ENCODE assay signal across 23 cellular contexts in genomic region chr6:147910254-147910653, GRCh38.
"Had no signal": no experiment of that assay in that cellular context is flagged by ENCODE, and none has a peak within 500 bp of the region (broad histone marks: within the 10 kb centered on the region; RNA-seq: fewer than 3 reads in every experiment).

No MANE protein-coding gene starts in this region.

- ATAC-seq: activated CD8-positive, alpha-beta T cell treated with anti-CD3 and anti-CD28 coated beads for 36 hours; activated T-cell treated with anti-CD3 and anti-CD28 coated beads, Interleukin-2, amount 50 U/mL, for 72 hours; activated T-helper 17 cell treated with anti-CD3 and anti-CD28 coated beads, Interleukin-2, amount 50 U/mL, for 72 hours; Panc1 had no signal

- H3K9me3 ChIP-seq: SJSA1 had no signal

- H3K27me3 ChIP-seq: brain microvascular endothelial cell, SJSA1 had no signal

- DNase-seq: activated CD4-positive, alpha-beta T cell treated with anti-CD3 and anti-CD28 coated beads, Interleukin-2, amount 10 ng/mL, durations not matched to agents 24 days and 14 days; activated CD4-positive, alpha-beta T cell treated with anti-CD3 and anti-CD28 coated beads, Interleukin-2, amount 50 U/mL, for 4 hours; activated CD8-positive, alpha-beta T cell treated with anti-CD3 and anti-CD28 coated beads for 36 hours; activated effector memory CD4-positive, alpha-beta T cell treated with anti-CD3 and anti-CD28 coated beads, Interleukin-2, amount 50 U/mL, for 16 hours; activated naive CD4-positive, alpha-beta T cell; activated naive CD4-positive, alpha-beta T cell treated with anti-CD3 and anti-CD28 coated beads, Interleukin-2, amount 50 U/mL, for 16 hours; activated naive CD8-positive, alpha-beta T cell treated with anti-CD3 and anti-CD28 coated beads for 36 hours; activated T-cell treated with anti-CD3 and anti-CD28 coated beads, Interleukin-2, amount 50 U/mL, for 1 hour; activated T-cell treated with anti-CD3 and anti-CD28 coated beads, Interleukin-2, amount 50 U/mL, for 72 hours; aorta; central memory CD4-positive, alpha-beta T cell; NCI-H1092 treated with DMSO at 0.1 percent for 48 hours; NCI-H1417 treated with DMSO at 0.1 percent for 48 hours; NCI-H187 treated with DMSO at 0.1 percent for 48 hours; NCI-H2081 treated with DMSO at 0.1 percent for 48 hours; NCI-H226; NCI-H446 treated with DMSO at 0.1 percent for 48 hours; SHP77; T1000 had no signal

- H3K4me3 ChIP-seq: SJSA1 had no signal

- H3K27ac ChIP-seq: brain microvascular endothelial cell, SJSA1 had no signal

- H3K4me1 ChIP-seq: SJSA1 had no signal

- H3K36me3 ChIP-seq: brain microvascular endothelial cell, SJSA1 had no signal
